8 cellular contexts compared by ENCODE assay signal in genomic region chr13:25372275-25373081, GRCh38. TPM values are rescaled to one million over a fixed set of nuclear protein-coding genes. Genes with fewer than 3 reads are reported as not detected.
A peak's percentile ranks its signal among the peaks of the same experiment; 100 is the strongest.
DNase-seq lines count a peak whose midpoint lies in the region; ATAC-seq and TF ChIP-seq lines count a peak whose summit lies in the region.

No MANE protein-coding gene starts in this region.

- POLR2A ChIA-PET in HEK293T (lab: Yijun Ruan, JAX), result no interaction called here

- ATAC-seq in SK-N-SH treated with all-trans-retinoic acid at 6 μM for 48 hours (peak; percentile 30), left lobe of liver (no peak), GM21528 (IDR thresholded peaks at IDR 0.05; ENCODE audit: low FRiP score, unreplicated experiment) (no peak)

- CTCF ChIA-PET in HEK293T (lab: Yijun Ruan, JAX), result no interaction called here

- H3K4me3 ChIP-seq in fibroblast of the aortic adventitia (ENCODE audit: low read depth, low read length), result peak overlapping the region; percentile 55
- H3K4me3 ChIP-seq in retinal pigment epithelial cell (ENCODE audit: low read length), result peak overlapping the region; percentile 26

- DNase-seq in HEK293T (ENCODE audit: extremely low spot score), result peak; percentile 12
- no peak for DNase-seq in fibroblast of the aortic adventitia (ENCODE audit: low read depth)
- DNase-seq in retinal pigment epithelial cell (ENCODE audit: low read depth), result no peak
- no peak for DNase-seq in NCI-H2196 treated with DMSO at 0.1 percent for 48 hours (lab: John Stamatoyannopoulos, UW; ENCODE audit: unreplicated experiment)
- no peak for DNase-seq in EL
- DNase-seq in left lobe of liver (ENCODE audit: low spot score), result no peak

- TF ChIP-seq CTCF in fibroblast of the aortic adventitia (IDR thresholded peaks at IDR 0.05; ENCODE audit: insufficient read depth, low read length) (no peak), retinal pigment epithelial cell (conservative IDR thresholded peaks at IDR 0.05; ENCODE audit: low read depth, low read length) (no peak)

TF ChIP-seq in HEK293T, 16 proteins besides CTCF, POLR2A, EP300 and RAD21:
- TF ChIP-seq ARNT (IDR thresholded peaks at IDR 0.05), result no peak
- TF ChIP-seq NFRKB (IDR thresholded peaks at IDR 0.05), result no peak
- no peak for TF ChIP-seq TARDBP (IDR thresholded peaks at IDR 0.05)
- no peak for TF ChIP-seq FOXA1 (IDR thresholded peaks at IDR 0.05)
- TF ChIP-seq FOXM1 (IDR thresholded peaks at IDR 0.05; ENCODE audit: borderline replicate concordance), result no peak
- no peak for TF ChIP-seq HDGF (IDR thresholded peaks at IDR 0.05; ENCODE audit: borderline replicate concordance)
- TF ChIP-seq FOXK2 (IDR thresholded peaks at IDR 0.05), result no peak
- TF ChIP-seq CTBP1 (IDR thresholded peaks at IDR 0.05; ENCODE audit: borderline replicate concordance), result no peak
TF ChIP-seq in HEK293T: peak in this region for 0.

TF ChIP-seq in SK-N-SH treated with all-trans-retinoic acid at 6 μM for 48 hours, 23 proteins besides CTCF, POLR2A, EP300 and RAD21:
- TF ChIP-seq, protein P1, sequence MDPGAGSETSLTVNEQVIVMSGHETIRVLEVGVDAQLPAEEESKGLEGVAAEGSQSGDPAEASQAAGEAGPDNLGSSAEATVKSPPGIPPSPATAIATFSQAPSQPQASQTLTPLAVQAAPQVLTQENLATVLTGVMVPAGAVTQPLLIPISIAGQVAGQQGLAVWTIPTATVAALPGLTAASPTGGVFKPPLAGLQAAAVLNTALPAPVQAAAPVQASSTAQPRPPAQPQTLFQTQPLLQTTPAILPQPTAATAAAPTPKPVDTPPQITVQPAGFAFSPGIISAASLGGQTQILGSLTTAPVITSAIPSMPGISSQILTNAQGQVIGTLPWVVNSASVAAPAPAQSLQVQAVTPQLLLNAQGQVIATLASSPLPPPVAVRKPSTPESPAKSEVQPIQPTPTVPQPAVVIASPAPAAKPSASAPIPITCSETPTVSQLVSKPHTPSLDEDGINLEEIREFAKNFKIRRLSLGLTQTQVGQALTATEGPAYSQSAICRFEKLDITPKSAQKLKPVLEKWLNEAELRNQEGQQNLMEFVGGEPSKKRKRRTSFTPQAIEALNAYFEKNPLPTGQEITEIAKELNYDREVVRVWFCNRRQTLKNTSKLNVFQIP (CRISPR knock-in tag; IDR thresholded peaks at IDR 0.05; ENCODE audit: borderline replicate concordance, low read depth), result no peak
- TF ChIP-seq SNAI2 (CRISPR knock-in tag; IDR thresholded peaks at IDR 0.05), result no peak
- TF ChIP-seq ESRRG (CRISPR knock-in tag; IDR thresholded peaks at IDR 0.05), result no peak
- TF ChIP-seq ZNF8 (CRISPR knock-in tag; IDR thresholded peaks at IDR 0.05), result no peak
- no peak for TF ChIP-seq GLIS3 (CRISPR knock-in tag; IDR thresholded peaks at IDR 0.05)
- no peak for TF ChIP-seq ARNTL (CRISPR knock-in tag; IDR thresholded peaks at IDR 0.05; ENCODE audit: borderline replicate concordance, low read depth)

RNA-seq across cellular contexts. Expression of gene ATP8A2, which starts 0.7 kb away (rescaled TPM):
- total RNA-seq in fibroblast of the aortic adventitia (ENCODE audit: low replicate concordance) (under 0.01 TPM in 1 of 2 replicates, not detected in the other), left lobe of liver (not detected)
